18 cellular contexts compared by ENCODE assay signal in genomic region chr6:75850026-75850385, GRCh38.
DNase-seq lines count a peak whose midpoint lies in the region; ATAC-seq, FAIRE-seq and TF ChIP-seq lines count a peak whose summit lies in the region.
"Had no signal": no experiment of that assay in that cellular context is flagged by ENCODE, and none has a peak within 500 bp of the region (broad histone marks: within the 10 kb centered on the region; RNA-seq: fewer than 3 reads in every experiment).

No MANE protein-coding gene starts in this region.

- H3K79me2 ChIP-seq in keratinocyte (ENCODE audit: control insufficient read depth, insufficient read depth, low read length) = no peaks in the 10 kb centered on the region

- H3K36me3 ChIP-seq in keratinocyte (ENCODE audit: control insufficient read depth in 2 of 2, extremely low read depth in 1 of 2, insufficient read depth in 2 of 2, low read length in 2 of 2) (peaks cover 0 to 1% of the 10 kb centered on the region in 2 experiments), thyroid gland (no peaks in the 10 kb centered on the region)
- H3K36me3 ChIP-seq: ascending aorta had no signal

- H3K9me3 ChIP-seq in keratinocyte (ENCODE audit: control insufficient read depth, low read depth, low read length) (no peaks in the 10 kb centered on the region), thyroid gland (no peaks in the 10 kb centered on the region)
- H3K9me3 ChIP-seq: ascending aorta had no signal

- H3K4me2 ChIP-seq in keratinocyte (ENCODE audit: control insufficient read depth, extremely low read depth, insufficient read depth, low read depth, low read length) = peak overlapping the region; percentile 73

- H2AFZ ChIP-seq in keratinocyte (ENCODE audit: control insufficient read depth, low read length) = no peak overlapping the region

- no peak for TF ChIP-seq POLR2A in thyroid gland (IDR thresholded peaks at IDR 0.05)

- FAIRE-seq in keratinocyte (lab: Jason Lieb, UNC) = peak; percentile 71

- no peaks in the 10 kb centered on the region for H3K27me3 ChIP-seq in keratinocyte (ENCODE audit: control insufficient read depth, extremely low read depth, insufficient read depth, low read length)
- no peaks in the 10 kb centered on the region for H3K27me3 ChIP-seq in thyroid gland
- H3K27me3 ChIP-seq: ascending aorta, foreskin keratinocyte had no signal

- intact Hi-C loops in thyroid gland (cut with DNase I) = no loop called here

- dilution Hi-C loops in keratinocyte (cut with MboI; ENCODE audit: extremely low pct_ligation_motif_present, low sequenced_read_pairs) = no loop called here

- no peak for ATAC-seq in GM21528 (IDR thresholded peaks at IDR 0.05; ENCODE audit: low FRiP score, unreplicated experiment)
- ATAC-seq: activated CD8-positive, alpha-beta T cell treated with anti-CD3 and anti-CD28 coated beads for 36 hours had no signal

- WGBS in thyroid gland, 2 donors = 69 to 71% methylated on average over 3 of the region's 3 CpGs

- H3K27ac ChIP-seq in VCaP = peak overlapping the region; percentile 98
- H3K27ac ChIP-seq in keratinocyte (ENCODE audit: control insufficient read depth, insufficient read depth, low read length) = no peak overlapping the region
- peak overlapping the region; percentile 6 to 47 (median 40) for H3K27ac ChIP-seq in thyroid gland
- H3K27ac ChIP-seq: foreskin keratinocyte had no signal

- no peaks in the 10 kb centered on the region for H3K9me1 ChIP-seq in keratinocyte (ENCODE audit: control insufficient read depth, extremely low read depth, insufficient read depth, low read length)

- H3K4me1 ChIP-seq in keratinocyte (ENCODE audit: control insufficient read depth, extremely low read depth, insufficient read depth, low read length) (peaks cover 14% of the 10 kb centered on the region), thyroid gland (peaks cover 10 to 11% of the 10 kb centered on the region in 2 donors)

- H3K9ac ChIP-seq in keratinocyte (ENCODE audit: control insufficient read depth, extremely low read depth, insufficient read depth, low read length) = no peak overlapping the region

- H4K20me1 ChIP-seq in keratinocyte (ENCODE audit: control insufficient read depth, extremely low read depth, insufficient read depth, low read length) = no peaks in the 10 kb centered on the region

- DNase-seq in ELR (ENCODE audit: low read depth) (peak; percentile 72), keratinocyte (ENCODE audit: low read depth, low spot score) (no peak), thyroid gland (no peak), occipital lobe (lab: John Stamatoyannopoulos, UW) (no peak), NCI-H1417 (lab: John Stamatoyannopoulos, UW) (no peak)
- DNase-seq: activated CD4-positive, CD25-positive, alpha-beta regulatory T cell; activated CD8-positive, alpha-beta T cell treated with anti-CD3 and anti-CD28 coated beads for 36 hours; activated naive CD4-positive, alpha-beta T cell treated with Interleukin-2 at 50 U/mL for 16 hours; activated T-cell treated with anti-CD3 and anti-CD28 coated beads, Interleukin-2, amount 50 U/mL, for 24 hours; AML-193; GDM1; midbrain; NCI-H146; NCI-H82 had no signal

- H3K4me3 ChIP-seq in keratinocyte (ENCODE audit: control insufficient read depth in 2 of 3, extremely low read depth in 1 of 3, insufficient read depth in 2 of 3, low read depth in 1 of 3, low read length in 3 of 3) (no peak overlapping the region), thyroid gland (replicated peaks in 1 of 3) (no peak overlapping the region)
- H3K4me3 ChIP-seq: ascending aorta had no signal

- no peak for TF ChIP-seq CTCF in VCaP (conservative IDR thresholded peaks at IDR 0.05)
- no peak for TF ChIP-seq CTCF in keratinocyte (optimal IDR thresholded peaks at IDR 0.05 in 1 of 3, IDR thresholded peaks at IDR 0.05 in 1 of 3, conservative IDR thresholded peaks at IDR 0.05 in 1 of 3; ENCODE audit: extremely low read depth in 1 of 3, insufficient read depth in 2 of 3, low read length in 3 of 3)
- no peak for TF ChIP-seq CTCF in thyroid gland (IDR thresholded peaks at IDR 0.05)
